ENCODE assay signal across 1 cellular context in genomic region chr2:241772063-241772499, GRCh38.
TF ChIP-seq lines count a peak whose summit lies in the region.

No MANE protein-coding gene starts in this region.

TF ChIP-seq in GM23338, 12 proteins besides CTCF, POLR2A, EP300 and RAD21:
- TF ChIP-seq ZNF462 (CRISPR knock-in tag; IDR thresholded peaks at IDR 0.05) (no peak), POLR2AphosphoS5 (IDR thresholded peaks at IDR 0.05; ENCODE audit: low read depth) (no peak), EZH2phosphoT487 (IDR thresholded peaks at IDR 0.05; ENCODE audit: unreplicated experiment) (no peak), CREB1 (CRISPR knock-in tag; IDR thresholded peaks at IDR 0.05; ENCODE audit: low read depth) (no peak), ZNF331 (CRISPR knock-in tag; IDR thresholded peaks at IDR 0.05; ENCODE audit: low read depth) (no peak), ETS1 (IDR thresholded peaks at IDR 0.05) (no peak), STAT1 (IDR thresholded peaks at IDR 0.05; ENCODE audit: unreplicated experiment) (no peak), NANOG (IDR thresholded peaks at IDR 0.05; ENCODE audit: borderline replicate concordance) (no peak), ZNF114 (CRISPR knock-in tag; IDR thresholded peaks at IDR 0.05) (no peak), JUNB (IDR thresholded peaks at IDR 0.05; ENCODE audit: unreplicated experiment) (no peak), EZH2 (IDR thresholded peaks at IDR 0.05; ENCODE audit: low read depth, unreplicated experiment) (no peak)
- TF ChIP-seq, protein P1, sequence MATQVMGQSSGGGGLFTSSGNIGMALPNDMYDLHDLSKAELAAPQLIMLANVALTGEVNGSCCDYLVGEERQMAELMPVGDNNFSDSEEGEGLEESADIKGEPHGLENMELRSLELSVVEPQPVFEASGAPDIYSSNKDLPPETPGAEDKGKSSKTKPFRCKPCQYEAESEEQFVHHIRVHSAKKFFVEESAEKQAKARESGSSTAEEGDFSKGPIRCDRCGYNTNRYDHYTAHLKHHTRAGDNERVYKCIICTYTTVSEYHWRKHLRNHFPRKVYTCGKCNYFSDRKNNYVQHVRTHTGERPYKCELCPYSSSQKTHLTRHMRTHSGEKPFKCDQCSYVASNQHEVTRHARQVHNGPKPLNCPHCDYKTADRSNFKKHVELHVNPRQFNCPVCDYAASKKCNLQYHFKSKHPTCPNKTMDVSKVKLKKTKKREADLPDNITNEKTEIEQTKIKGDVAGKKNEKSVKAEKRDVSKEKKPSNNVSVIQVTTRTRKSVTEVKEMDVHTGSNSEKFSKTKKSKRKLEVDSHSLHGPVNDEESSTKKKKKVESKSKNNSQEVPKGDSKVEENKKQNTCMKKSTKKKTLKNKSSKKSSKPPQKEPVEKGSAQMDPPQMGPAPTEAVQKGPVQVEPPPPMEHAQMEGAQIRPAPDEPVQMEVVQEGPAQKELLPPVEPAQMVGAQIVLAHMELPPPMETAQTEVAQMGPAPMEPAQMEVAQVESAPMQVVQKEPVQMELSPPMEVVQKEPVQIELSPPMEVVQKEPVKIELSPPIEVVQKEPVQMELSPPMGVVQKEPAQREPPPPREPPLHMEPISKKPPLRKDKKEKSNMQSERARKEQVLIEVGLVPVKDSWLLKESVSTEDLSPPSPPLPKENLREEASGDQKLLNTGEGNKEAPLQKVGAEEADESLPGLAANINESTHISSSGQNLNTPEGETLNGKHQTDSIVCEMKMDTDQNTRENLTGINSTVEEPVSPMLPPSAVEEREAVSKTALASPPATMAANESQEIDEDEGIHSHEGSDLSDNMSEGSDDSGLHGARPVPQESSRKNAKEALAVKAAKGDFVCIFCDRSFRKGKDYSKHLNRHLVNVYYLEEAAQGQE (IDR thresholded peaks at IDR 0.05; ENCODE audit: unreplicated experiment), result no peak
